ENCODE assay signal across 1 cellular context in genomic region chr6:149032599-149033405, GRCh38.
TF ChIP-seq lines count a peak whose summit lies in the region.

No MANE protein-coding gene starts in this region.

TF ChIP-seq in HepG2, 621 proteins besides CTCF, POLR2A, EP300 and RAD21 (continued from another document and continues in another):
- TF ChIP-seq AHR (CRISPR knock-in tag; IDR thresholded peaks at IDR 0.05) (no peak), PATZ1 (CRISPR knock-in tag; IDR thresholded peaks at IDR 0.05) (peak; percentile 80), JUNB (CRISPR knock-in tag; IDR thresholded peaks at IDR 0.05; ENCODE audit: borderline replicate concordance) (no peak; the same call in 1 of the 2 replicates), CREB3 (CRISPR knock-in tag; IDR thresholded peaks at IDR 0.05) (peak; percentile 46; the same call in 1 of the 2 replicates), TOPORS (CRISPR knock-in tag; IDR thresholded peaks at IDR 0.05) (no peak), JDP2 (CRISPR knock-in tag; IDR thresholded peaks at IDR 0.05; ENCODE audit: borderline replicate concordance) (no peak), RORA (CRISPR knock-in tag; IDR thresholded peaks at IDR 0.05) (no peak), SAP130 (CRISPR knock-in tag; IDR thresholded peaks at IDR 0.05; ENCODE audit: low read depth) (0 out of 2 replicates have a peak, but pooled peaks have one; percentile 42), HOXA5 (CRISPR knock-in tag; IDR thresholded peaks at IDR 0.05) (peak; percentile 56; the same call in 1 of the 2 replicates), ZNF616 (CRISPR knock-in tag; IDR thresholded peaks at IDR 0.05; ENCODE audit: low read depth) (no peak), RERE (CRISPR knock-in tag; IDR thresholded peaks at IDR 0.05; ENCODE audit: low read depth) (peak; percentile 61; the same call in 1 of the 2 replicates), NCOR1 (IDR thresholded peaks at IDR 0.05; ENCODE audit: borderline replicate concordance, low read length) (peak; percentile 93), SKI (IDR thresholded peaks at IDR 0.05; ENCODE audit: partially characterized antibody) (peak; percentile 24), ZNF20 (CRISPR knock-in tag; IDR thresholded peaks at IDR 0.05) (no peak), HNF4A (CRISPR knock-in tag; IDR thresholded peaks at IDR 0.05) (peak; percentile 96), ZNF781 (CRISPR knock-in tag; IDR thresholded peaks at IDR 0.05; ENCODE audit: borderline replicate concordance, not compliant biosample characterization) (peak; percentile 63), AHDC1 (CRISPR knock-in tag; IDR thresholded peaks at IDR 0.05; ENCODE audit: borderline replicate concordance) (peak; percentile 74; the same call in 1 of the 2 replicates), RARA (CRISPR knock-in tag; IDR thresholded peaks at IDR 0.05) (peak; percentile 40), REST (IDR thresholded peaks at IDR 0.05; ENCODE audit: borderline replicate concordance in 1 of 2, low read depth in 1 of 2, low read length in 2 of 2) (no peak; a peak in 1 of 4 replicates), ZBTB26 (CRISPR knock-in tag; IDR thresholded peaks at IDR 0.05; ENCODE audit: borderline replicate concordance) (0 out of 2 replicates have a peak, but pooled peaks have one; percentile 7), MZF1 (CRISPR knock-in tag; IDR thresholded peaks at IDR 0.05; ENCODE audit: borderline replicate concordance) (no peak), NFKBIZ (CRISPR knock-in tag; IDR thresholded peaks at IDR 0.05) (no peak), ZNF784 (CRISPR knock-in tag; IDR thresholded peaks at IDR 0.05; ENCODE audit: borderline replicate concordance) (no peak), ZNF770 (CRISPR knock-in tag; IDR thresholded peaks at IDR 0.05) (no peak), TFAP4 (IDR thresholded peaks at IDR 0.05; ENCODE audit: borderline replicate concordance, low read depth) (no peak), PRMT3 (CRISPR knock-in tag; IDR thresholded peaks at IDR 0.05; ENCODE audit: borderline replicate concordance, low read depth) (no peak)
